ENCODE assay signal across 1 cellular context in the genomic region with DNA sequence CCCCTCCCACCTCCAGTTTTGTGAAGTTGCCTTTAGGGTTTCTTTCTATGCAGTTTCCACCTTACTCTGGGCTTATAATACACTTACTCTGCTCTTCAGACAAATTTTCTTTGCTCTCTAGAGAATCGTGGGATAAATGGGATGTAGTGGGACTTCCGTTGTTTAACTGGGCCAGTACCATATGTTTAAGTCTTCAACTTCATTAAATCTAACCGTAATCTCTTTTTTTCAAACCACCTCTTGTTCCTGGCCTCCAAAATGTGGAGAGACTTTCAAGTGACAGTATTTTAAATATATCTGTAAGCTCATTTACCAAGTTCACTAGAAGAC.
TF ChIP-seq lines count a peak whose summit lies in the region.

No MANE protein-coding gene starts in this region.

TF ChIP-seq in WTC11, 78 proteins besides CTCF, POLR2A, EP300 and RAD21 (continued from another document):
- TF ChIP-seq, protein P1, sequence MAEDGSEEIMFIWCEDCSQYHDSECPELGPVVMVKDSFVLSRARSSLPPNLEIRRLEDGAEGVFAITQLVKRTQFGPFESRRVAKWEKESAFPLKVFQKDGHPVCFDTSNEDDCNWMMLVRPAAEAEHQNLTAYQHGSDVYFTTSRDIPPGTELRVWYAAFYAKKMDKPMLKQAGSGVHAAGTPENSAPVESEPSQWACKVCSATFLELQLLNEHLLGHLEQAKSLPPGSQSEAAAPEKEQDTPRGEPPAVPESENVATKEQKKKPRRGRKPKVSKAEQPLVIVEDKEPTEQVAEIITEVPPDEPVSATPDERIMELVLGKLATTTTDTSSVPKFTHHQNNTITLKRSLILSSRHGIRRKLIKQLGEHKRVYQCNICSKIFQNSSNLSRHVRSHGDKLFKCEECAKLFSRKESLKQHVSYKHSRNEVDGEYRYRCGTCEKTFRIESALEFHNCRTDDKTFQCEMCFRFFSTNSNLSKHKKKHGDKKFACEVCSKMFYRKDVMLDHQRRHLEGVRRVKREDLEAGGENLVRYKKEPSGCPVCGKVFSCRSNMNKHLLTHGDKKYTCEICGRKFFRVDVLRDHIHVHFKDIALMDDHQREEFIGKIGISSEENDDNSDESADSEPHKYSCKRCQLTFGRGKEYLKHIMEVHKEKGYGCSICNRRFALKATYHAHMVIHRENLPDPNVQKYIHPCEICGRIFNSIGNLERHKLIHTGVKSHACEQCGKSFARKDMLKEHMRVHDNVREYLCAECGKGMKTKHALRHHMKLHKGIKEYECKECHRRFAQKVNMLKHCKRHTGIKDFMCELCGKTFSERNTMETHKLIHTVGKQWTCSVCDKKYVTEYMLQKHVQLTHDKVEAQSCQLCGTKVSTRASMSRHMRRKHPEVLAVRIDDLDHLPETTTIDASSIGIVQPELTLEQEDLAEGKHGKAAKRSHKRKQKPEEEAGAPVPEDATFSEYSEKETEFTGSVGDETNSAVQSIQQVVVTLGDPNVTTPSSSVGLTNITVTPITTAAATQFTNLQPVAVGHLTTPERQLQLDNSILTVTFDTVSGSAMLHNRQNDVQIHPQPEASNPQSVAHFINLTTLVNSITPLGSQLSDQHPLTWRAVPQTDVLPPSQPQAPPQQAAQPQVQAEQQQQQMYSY (CRISPR knock-in tag; IDR thresholded peaks at IDR 0.05), result no peak
- TF ChIP-seq, protein P2, sequence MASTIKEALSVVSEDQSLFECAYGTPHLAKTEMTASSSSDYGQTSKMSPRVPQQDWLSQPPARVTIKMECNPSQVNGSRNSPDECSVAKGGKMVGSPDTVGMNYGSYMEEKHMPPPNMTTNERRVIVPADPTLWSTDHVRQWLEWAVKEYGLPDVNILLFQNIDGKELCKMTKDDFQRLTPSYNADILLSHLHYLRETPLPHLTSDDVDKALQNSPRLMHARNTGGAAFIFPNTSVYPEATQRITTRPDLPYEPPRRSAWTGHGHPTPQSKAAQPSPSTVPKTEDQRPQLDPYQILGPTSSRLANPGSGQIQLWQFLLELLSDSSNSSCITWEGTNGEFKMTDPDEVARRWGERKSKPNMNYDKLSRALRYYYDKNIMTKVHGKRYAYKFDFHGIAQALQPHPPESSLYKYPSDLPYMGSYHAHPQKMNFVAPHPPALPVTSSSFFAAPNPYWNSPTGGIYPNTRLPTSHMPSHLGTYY (CRISPR knock-in tag; IDR thresholded peaks at IDR 0.05), result no peak
- TF ChIP-seq ZNF263 (CRISPR knock-in tag; IDR thresholded peaks at IDR 0.05; ENCODE audit: low read depth) (no peak), CBFB (CRISPR knock-in tag; IDR thresholded peaks at IDR 0.05; ENCODE audit: low read depth) (no peak), NFYB (CRISPR knock-in tag; conservative IDR thresholded peaks at IDR 0.05; ENCODE audit: low read depth) (no peak), ZNF317 (CRISPR knock-in tag; IDR thresholded peaks at IDR 0.05; ENCODE audit: borderline replicate concordance, low read depth) (no peak)
- TF ChIP-seq, protein P3, sequence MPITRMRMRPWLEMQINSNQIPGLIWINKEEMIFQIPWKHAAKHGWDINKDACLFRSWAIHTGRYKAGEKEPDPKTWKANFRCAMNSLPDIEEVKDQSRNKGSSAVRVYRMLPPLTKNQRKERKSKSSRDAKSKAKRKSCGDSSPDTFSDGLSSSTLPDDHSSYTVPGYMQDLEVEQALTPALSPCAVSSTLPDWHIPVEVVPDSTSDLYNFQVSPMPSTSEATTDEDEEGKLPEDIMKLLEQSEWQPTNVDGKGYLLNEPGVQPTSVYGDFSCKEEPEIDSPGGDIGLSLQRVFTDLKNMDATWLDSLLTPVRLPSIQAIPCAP (CRISPR knock-in tag; IDR thresholded peaks at IDR 0.05), result no peak
